Comparison of ENCODE assay signal across 18 cellular contexts in the genomic region with DNA sequence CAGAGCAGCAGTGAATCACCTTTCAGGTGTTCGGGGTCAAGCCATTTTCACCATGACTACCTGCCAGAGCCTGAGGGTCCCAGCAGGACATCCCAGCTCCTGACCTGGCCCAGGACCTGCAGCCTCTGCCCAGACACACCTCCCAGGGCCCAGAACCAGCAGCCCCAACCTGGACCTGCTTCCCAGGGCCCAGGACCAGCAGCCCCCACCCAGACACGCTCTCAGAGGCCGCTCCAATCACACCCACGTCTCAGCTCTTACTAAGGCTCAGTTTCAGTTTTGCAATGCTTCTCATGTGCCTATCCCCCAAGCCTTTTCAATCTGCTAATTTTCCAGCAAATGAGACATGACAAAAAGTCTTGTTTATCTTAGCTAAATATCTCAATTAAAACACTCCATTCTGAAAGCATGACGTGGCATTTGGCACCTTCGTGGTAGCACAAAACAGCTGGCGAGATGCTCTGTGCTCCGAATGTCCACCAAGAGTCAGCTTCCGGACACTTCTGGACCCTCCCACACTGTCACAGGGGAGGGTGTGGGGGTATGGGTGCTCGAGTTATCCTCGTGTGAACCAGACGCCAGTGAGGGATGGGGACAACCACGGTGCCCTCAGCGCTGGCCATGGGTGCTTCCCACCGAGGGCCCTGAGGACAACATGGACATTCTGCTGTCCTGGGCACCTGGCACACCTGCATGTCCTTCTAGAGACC.
DNase-seq lines count a peak whose midpoint lies in the region; ATAC-seq and TF ChIP-seq lines count a peak whose summit lies in the region.
"Had no signal": no experiment of that assay in that cellular context is flagged by ENCODE, and none has a peak within 500 bp of the region (broad histone marks: within the 10 kb centered on the region; RNA-seq: fewer than 3 reads in every experiment).

No MANE protein-coding gene starts in this region.

- peaks cover 0 to 8% (median 3%) of the 10 kb centered on the region in 3 donors for H3K9me3 ChIP-seq in esophagus squamous epithelium
- H3K9me3 ChIP-seq in mucosa of descending colon, result no peaks in the 10 kb centered on the region
- no peaks in the 10 kb centered on the region for H3K9me3 ChIP-seq in uterus
- H3K9me3 ChIP-seq: prostate gland had no signal

- intact Hi-C loops in esophagus squamous epithelium (cut with DNase I) (no loop called here), mucosa of descending colon (cut with DNase I, micrococcal nuclease) (no loop called here), uterus (cut with DNase I; ENCODE audit: low total_unique reads) (no loop called here)

- H3K36me3 ChIP-seq in esophagus squamous epithelium (no peaks in the 10 kb centered on the region), mucosa of descending colon (ENCODE audit: low read depth) (no peaks in the 10 kb centered on the region), uterus (no peaks in the 10 kb centered on the region)
- H3K36me3 ChIP-seq: prostate gland had no signal

- no peak for TF ChIP-seq CTCF in esophagus squamous epithelium (IDR thresholded peaks at IDR 0.05)
- no peak for TF ChIP-seq CTCF in mucosa of descending colon (IDR thresholded peaks at IDR 0.05)
- TF ChIP-seq CTCF in uterus (IDR thresholded peaks at IDR 0.05), result no peak

- peaks cover 0 to 27% (median 0%) of the 10 kb centered on the region in 4 donors for H3K27me3 ChIP-seq in esophagus squamous epithelium
- H3K27me3 ChIP-seq in uterus, result no peaks in the 10 kb centered on the region

- ATAC-seq in mucosa of descending colon, result peak; percentile 64
- no peak for ATAC-seq in GM19023 (IDR thresholded peaks at IDR 0.05; ENCODE audit: unreplicated experiment)

- H3K27ac ChIP-seq in esophagus squamous epithelium (peak overlapping the region; percentile 54 to 87 (median 66)), uterus (peak overlapping the region; percentile 21 to 24)

- H3K4me3 ChIP-seq in esophagus squamous epithelium (peak overlapping the region in 1 of 4 donors; percentile 12), mucosa of descending colon (no peak overlapping the region), uterus (no peak overlapping the region)
- H3K4me3 ChIP-seq: prostate gland had no signal

- DNase-seq in activated effector memory CD4-positive, alpha-beta T cell treated with anti-CD3 and anti-CD28 coated beads, Interleukin-2, amount 50 U/mL, for 16 hours, result peak; percentile 51
- no peak for DNase-seq in activated effector memory CD4-positive, alpha-beta T cell treated with Interleukin-2 at 50 U/mL for 16 hours
- DNase-seq in esophagus squamous epithelium (lab: John Stamatoyannopoulos, UW) (no peak), mucosa of descending colon (peak in 2 of 3 donors; percentile 53 to 63), uterus (peak in 1 of 2 donors; percentile 23), iPS-NIHi11 (ENCODE audit: low spot score) (no peak), epidermal melanocyte (ENCODE audit: insufficient read length, low spot score) (no peak)
- DNase-seq: 8988T; activated CD4-positive, alpha-beta T cell treated with anti-CD3 and anti-CD28 coated beads, Interleukin-2, amount 10 ng/mL, durations not matched to agents 7 days and 5 days; activated T-cell treated with anti-CD3 and anti-CD28 coated beads, Interleukin-2, amount 50 U/mL, for 48 hours; amygdala; GF-D8; NCI-H1417 treated with DMSO at 0.1 percent for 48 hours; NCI-H524 treated with DMSO at 0.1 percent for 48 hours; RPMI8226; stimulated activated CD8-positive, alpha-beta memory T cell treated with anti-CD3 and anti-CD28 coated beads, Interleukin-4, amount 100 ng/mL, for 48 hours had no signal

- no peak for TF ChIP-seq POLR2A in esophagus squamous epithelium (IDR thresholded peaks at IDR 0.05)
- TF ChIP-seq POLR2A in uterus (IDR thresholded peaks at IDR 0.05), result no peak

- 47 to 86% methylated on average over 5 to 11 of the region's 15 CpGs for WGBS in esophagus squamous epithelium, 2 donors

- H3K4me1 ChIP-seq in esophagus squamous epithelium (peaks cover 0 to 16% (median 6%) of the 10 kb centered on the region in 3 donors), mucosa of descending colon (ENCODE audit: low read depth) (no peaks in the 10 kb centered on the region), uterus (no peaks in the 10 kb centered on the region)
- H3K4me1 ChIP-seq: prostate gland had no signal

Comparison
In these comparisons a context has a peak if more than half of its experiments do, and no peak if none do; other contexts are left out.
1. DNase-seq: peak in activated effector memory CD4-positive, alpha-beta T cell treated with anti-CD3 and anti-CD28 coated beads, Interleukin-2, amount 50 U/mL, for 16 hours (single experiment) and mucosa of descending colon (2 of 3); none in activated effector memory CD4-positive, alpha-beta T cell treated with Interleukin-2 at 50 U/mL for 16 hours (single experiment), esophagus squamous epithelium (single experiment), iPS-NIHi11 (single experiment) and epidermal melanocyte (single experiment).